In genomic region chr17:44384823-44385286, GRCh38 we compare ENCODE assay signal across 8 cellular contexts. TPM values are rescaled to one million over a fixed set of nuclear protein-coding genes. Genes with fewer than 3 reads are reported as not detected.
DNase-seq lines count a peak whose midpoint lies in the region; ATAC-seq and TF ChIP-seq lines count a peak whose summit lies in the region.

No MANE protein-coding gene starts in this region.

- no peaks in the 10 kb centered on the region for H3K36me3 ChIP-seq in Peyer's patch

- no peaks in the 10 kb centered on the region for H3K9me3 ChIP-seq in Peyer's patch

- TF ChIP-seq CTCF in Peyer's patch (IDR thresholded peaks at IDR 0.05): no peak
- TF ChIP-seq CTCF in fibroblast of villous mesenchyme (IDR thresholded peaks at IDR 0.05; ENCODE audit: insufficient read depth, low read depth, low read length): no peak

- peak overlapping the region; percentile 35 to 59 (median 49) for H3K4me3 ChIP-seq in Peyer's patch
- peak overlapping the region; percentile 70 for H3K4me3 ChIP-seq in fibroblast of villous mesenchyme (ENCODE audit: low read depth, low read length)

- no peak for ATAC-seq in GM18520 (IDR thresholded peaks at IDR 0.05; ENCODE audit: unreplicated experiment)

- intact Hi-C loops in posterior vena cava (cut with DNase I): no loop called here

- DNase-seq in EH (ENCODE audit: low read depth): peak; percentile 25
- DNase-seq in Peyer's patch: no peak
- no peak for DNase-seq in fibroblast of villous mesenchyme (ENCODE audit: low read depth)
- DNase-seq in posterior vena cava (ENCODE audit: low spot score): peak; percentile 76
- no peak for DNase-seq in HCEC 1CT
- DNase-seq in NCI-H510A (lab: John Stamatoyannopoulos, UW): no peak
- no peak for DNase-seq in activated CD4-positive, alpha-beta T cell treated with anti-CD3 and anti-CD28 coated beads for 4 hours

- TF ChIP-seq POLR2A in Peyer's patch (IDR thresholded peaks at IDR 0.05): no peak

- H3K27me3 ChIP-seq in Peyer's patch: no peaks in the 10 kb centered on the region

- H3K4me1 ChIP-seq in Peyer's patch: peaks cover 0 to 18% (median 8%) of the 10 kb centered on the region in 4 donors

- no peak overlapping the region for H3K27ac ChIP-seq in Peyer's patch

RNA-seq across cellular contexts. Expression of gene ITGA2B, which starts 4.6 kb away (rescaled TPM):
- total RNA-seq in Peyer's patch: 1 to 10 TPM in 1 of 4 donors, not detected in 3; 2.5 TPM
- under 0.01 TPM in 2 replicates for total RNA-seq in fibroblast of villous mesenchyme
- total RNA-seq in posterior vena cava: 1 to 10 TPM; 1.4 to 2.0 TPM

RNA-seq across cellular contexts. Expression of gene FAM171A2, which starts 21.2 kb away (rescaled TPM):
- total RNA-seq in Peyer's patch (1 to 10 TPM in 1 of 4 donors, under 1 TPM in 2, not detected in 1; 0.27 to 5.0 (median 0.88) TPM), fibroblast of villous mesenchyme (0.86 and 2.6 TPM in 2 replicates), posterior vena cava (under 1 TPM; 0.43 to 0.69 TPM)

RNA-seq across cellular contexts. Expression of gene GRN, which starts 39.8 kb away (rescaled TPM):
- total RNA-seq in Peyer's patch (100 to 1,000 TPM; 145 to 678 (median 492) TPM), fibroblast of villous mesenchyme (165 and 256 TPM in 2 replicates), posterior vena cava (100 to 1,000 TPM; 149 to 261 TPM)

Comparison
In these comparisons a context has a peak if more than half of its experiments do, and no peak if none do; other contexts are left out.
1. DNase-seq: peak in EH (single experiment) and posterior vena cava (single experiment); none in Peyer's patch (0 of 3), fibroblast of villous mesenchyme (single experiment), HCEC 1CT (single experiment), NCI-H510A (single experiment) and activated CD4-positive, alpha-beta T cell treated with anti-CD3 and anti-CD28 coated beads for 4 hours (0 of 2).